ENCODE assay signal across 12 cellular contexts in the genomic region with DNA sequence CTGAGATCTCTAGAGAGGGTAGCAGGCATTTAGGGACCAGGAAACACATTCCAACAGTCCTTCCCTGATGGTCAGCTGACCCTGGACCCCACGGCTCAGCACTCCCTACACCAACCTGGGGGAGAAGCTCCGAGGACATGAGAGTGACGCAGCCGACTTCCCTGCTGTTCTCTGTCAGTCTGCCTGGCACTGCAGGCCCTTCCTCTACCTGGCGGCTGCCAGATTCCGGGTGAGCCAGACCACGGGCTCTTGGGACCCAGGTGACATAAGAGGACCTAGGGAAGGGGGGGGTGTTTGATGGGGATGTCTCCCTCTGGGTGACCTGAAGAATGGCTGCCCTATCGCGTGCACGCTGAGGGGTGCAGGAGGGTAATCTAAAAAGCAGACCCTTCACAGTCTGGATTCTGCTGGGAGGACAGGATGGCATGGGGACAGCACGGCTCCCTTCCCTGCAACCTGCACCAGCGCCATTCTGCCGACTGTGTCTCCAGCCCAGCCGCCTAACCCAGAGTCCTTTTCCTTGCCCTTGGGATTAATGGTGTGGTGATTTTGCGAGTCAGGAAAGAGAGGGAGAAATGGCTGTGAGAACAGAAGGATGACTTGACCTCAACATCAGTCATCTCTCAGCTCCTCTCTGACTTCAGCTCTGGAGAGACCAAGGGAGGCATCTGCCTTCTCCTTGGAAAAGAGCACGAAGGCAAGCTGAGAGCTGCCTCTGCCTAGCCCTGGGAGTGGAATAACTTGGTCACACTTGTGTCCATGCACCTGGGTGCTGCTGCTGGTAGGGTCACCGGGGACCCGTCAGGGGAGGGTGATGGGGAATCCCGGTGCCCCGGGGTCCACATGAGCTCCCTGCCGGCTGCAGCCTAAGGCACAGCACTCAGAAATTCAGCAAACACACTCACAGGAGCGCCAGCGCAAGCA.
A peak's percentile ranks its signal among the peaks of the same experiment; 100 is the strongest.
DNase-seq lines count a peak whose midpoint lies in the region; ATAC-seq lines count a peak whose summit lies in the region.
"Had no signal": no experiment of that assay in that cellular context is flagged by ENCODE, and none has a peak within 500 bp of the region (broad histone marks: within the 10 kb centered on the region; RNA-seq: fewer than 3 reads in every experiment).

No MANE protein-coding gene starts in this region.

- 0 out of 22 replicates have a peak, but pooled peaks cover 0 to 4% (median 0%) of the 10 kb centered on the region in 11 experiments for H3K36me3 ChIP-seq in BLaER1 treated with 17β-estradiol and CSF1 and Interleukin-3, amounts not matched to agents 10 nM and 100 nM
- no peaks in the 10 kb centered on the region for H3K36me3 ChIP-seq in rectal smooth muscle tissue (ENCODE audit: control insufficient read depth, insufficient read depth, low read length)

- peak overlapping the region; percentile 1 to 66 (median 59); a peak in 17 of 20 replicates for H3K4me3 ChIP-seq in BLaER1 treated with 17β-estradiol and CSF1 and Interleukin-3, amounts not matched to agents 10 nM and 100 nM
- peak overlapping the region; percentile 45 for H3K4me3 ChIP-seq in rectal smooth muscle tissue (ENCODE audit: low read length)

- H3K27ac ChIP-seq in BLaER1 treated with 17β-estradiol and CSF1 and Interleukin-3, amounts not matched to agents 10 nM and 100 nM: peak overlapping the region in 10 of 11 experiments; percentile 60 to 97 (median 94); a peak in 20 of 22 replicates
- H3K27ac ChIP-seq in layer of hippocampus (ENCODE audit: low read depth, low read length) (peak overlapping the region; percentile 95), rectal smooth muscle tissue (ENCODE audit: low read depth, low read length) (peak overlapping the region; percentile 89)
- H3K27ac ChIP-seq: epithelial cell of prostate had no signal

- no peak for ATAC-seq in HG03520 (IDR thresholded peaks at IDR 0.05; ENCODE audit: unreplicated experiment)
- ATAC-seq: PC-3 had no signal

- DNase-seq in amniotic epithelial cell (ENCODE audit: low read depth) (peak; percentile 37), NCI-H1105 (lab: John Stamatoyannopoulos, UW) (no peak), NCI-H69 (lab: John Stamatoyannopoulos, UW) (no peak)
- no peak for DNase-seq in activated CD4-positive, alpha-beta T cell treated with anti-CD3 and anti-CD28 coated beads for 48 hours
- DNase-seq: activated CD4-positive, alpha-beta T cell treated with anti-CD3 and anti-CD28 coated beads, Interleukin-2, amount 50 U/mL, for 48 hours; GF-D8; PC-3 had no signal

- peak overlapping the region; percentile 39 to 89 (median 82); a peak in 21 of 22 replicates for H3K9ac ChIP-seq in BLaER1 treated with 17β-estradiol and CSF1 and Interleukin-3, amounts not matched to agents 10 nM and 100 nM
- H3K9ac ChIP-seq in rectal smooth muscle tissue (ENCODE audit: low read length): no peak overlapping the region

- peak overlapping the region; percentile 83 to 100 (median 96) for H3K4me2 ChIP-seq in BLaER1 treated with 17β-estradiol and CSF1 and Interleukin-3, amounts not matched to agents 10 nM and 100 nM

- H3K27me3 ChIP-seq in BLaER1 treated with 17β-estradiol and CSF1 and Interleukin-3, amounts not matched to agents 10 nM and 100 nM: no peaks in the 10 kb centered on the region
- H3K27me3 ChIP-seq in layer of hippocampus (ENCODE audit: control insufficient read depth, insufficient read depth, low read length) (no peaks in the 10 kb centered on the region), rectal smooth muscle tissue (ENCODE audit: control insufficient read depth, insufficient read depth, low read length) (no peaks in the 10 kb centered on the region)

- peaks cover 0 to 6% (median 0%) of the 10 kb centered on the region in 11 experiments; a peak in 3 of 22 replicates for H3K9me3 ChIP-seq in BLaER1 treated with 17β-estradiol and CSF1 and Interleukin-3, amounts not matched to agents 10 nM and 100 nM (replicated peaks in 1 of 11)

- H4K20me1 ChIP-seq in BLaER1 treated with 17β-estradiol and CSF1 and Interleukin-3, amounts not matched to agents 10 nM and 100 nM: no peaks in the 10 kb centered on the region; a peak in 1 of 22 replicates

- peaks cover 90 to 100% (median 100%) of the 10 kb centered on the region in 10 experiments for H3K4me1 ChIP-seq in BLaER1 treated with 17β-estradiol and CSF1 and Interleukin-3, amounts not matched to agents 10 nM and 100 nM
- peaks cover 59% of the 10 kb centered on the region for H3K4me1 ChIP-seq in rectal smooth muscle tissue (ENCODE audit: control insufficient read depth, insufficient read depth, low read length)
